ENCODE assay signal across 8 cellular contexts in genomic region chr12:111410229-111411186, GRCh38. TPM values are rescaled to one million over a fixed set of nuclear protein-coding genes. Genes with fewer than 3 reads are reported as not detected.
DNase-seq lines count a peak whose midpoint lies in the region; ATAC-seq and TF ChIP-seq lines count a peak whose summit lies in the region.

No MANE protein-coding gene starts in this region.

- H4K8ac ChIP-seq in neuronal stem cell (ENCODE audit: low read depth, low read length) = no peak overlapping the region

- H3K4me2 ChIP-seq in neuronal stem cell (ENCODE audit: insufficient read depth, low read length, poor library complexity, severe bottlenecking) = no peak overlapping the region

- H4K91ac ChIP-seq in neuronal stem cell (ENCODE audit: low read depth, low read length, poor library complexity) = no peak overlapping the region

- CTCF ChIA-PET in CD4-positive, alpha-beta T cell (lab: Charles Lee) = interaction anchor here (0.7 to 16.9 kb wide), 5 partner anchors 8 to 41 kb away, joined by 3 to 487 read pairs (median 20); no protein-coding TSS in a partner anchor

- H3K23ac ChIP-seq in neuronal stem cell (ENCODE audit: low read depth, low read length, poor library complexity) = peak overlapping the region; percentile 69

- peaks cover 80% of the 10 kb centered on the region for H3K4me1 Mint-ChIP-seq in CD4-positive, alpha-beta T cell (ENCODE audit: low read depth)
- H3K4me1 Mint-ChIP-seq in dendritic cell treated with granulocyte-macrophage colony-stimulating factor and Interleukin-4, amounts not matched to agents 40 ng/mL and 50 ng/mL, for 4 days (ENCODE audit: low read depth) = peaks cover 83% of the 10 kb centered on the region

- TF ChIP-seq CTCF in CD4-positive, alpha-beta T cell (IDR thresholded peaks at IDR 0.05) = no peak
- TF ChIP-seq CTCF in NB4 (IDR thresholded peaks at IDR 0.05; ENCODE audit: low read depth, low read length) = no peak

- peak overlapping the region; percentile 25 for H2AFZ ChIP-seq in neuronal stem cell (ENCODE audit: low read length)

- H3K36me3 ChIP-seq in neuronal stem cell (replicated peaks in 1 of 2; ENCODE audit: control insufficient read depth in 2 of 2, insufficient read depth in 2 of 2, low read length in 2 of 2) = no peaks in the 10 kb centered on the region

- no peak for ATAC-seq in CD4-positive, alpha-beta T cell (ENCODE audit: poor library complexity)
- ATAC-seq in HG03045 (IDR thresholded peaks at IDR 0.05; ENCODE audit: unreplicated experiment) = no peak

- intact Hi-C loops in CD4-positive, alpha-beta T cell (cut with DNase I, micrococcal nuclease) = loop anchor here in 1 of 2 experiments (10.0 kb wide), 1 partner anchor 604 kb away; the partner anchor contains the start of genes ERP29 and TMEM116
- intact Hi-C loops in dendritic cell treated with granulocyte-macrophage colony-stimulating factor and Interleukin-4, amounts not matched to agents 40 ng/mL and 50 ng/mL, for 4 days (cut with micrococcal nuclease) = no loop called here

- H3K79me1 ChIP-seq in neuronal stem cell (ENCODE audit: low read depth, low read length) = peaks cover 4% of the 10 kb centered on the region

- no peak for DNase-seq in CD4-positive, alpha-beta T cell
- DNase-seq in NB4 (ENCODE audit: low read depth) = peak; percentile 45
- DNase-seq in neuronal stem cell (ENCODE audit: low spot score) = no peak
- no peak for DNase-seq in COR-L47 (lab: John Stamatoyannopoulos, UW)
- DNase-seq in NK-92 treated with Interleukin-12 subunit alpha and Interleukin-12 subunit beta, amount 100 ng/mL, for 24 hours (lab: John Stamatoyannopoulos, UW) = no peak
- DNase-seq in SW480 (ENCODE audit: low spot score) = no peak

- H3K27me3 ChIP-seq in CD4-positive, alpha-beta T cell (ENCODE audit: control insufficient read depth, insufficient read depth, low read length) = no peaks in the 10 kb centered on the region
- no peaks in the 10 kb centered on the region for H3K27me3 ChIP-seq in neuronal stem cell (ENCODE audit: control insufficient read depth in 3 of 3, insufficient read depth in 3 of 3, low read depth in 1 of 3, low read length in 3 of 3)

- peak overlapping the region; percentile 85 for H3K18ac ChIP-seq in neuronal stem cell (ENCODE audit: low read length)

- peak overlapping the region; percentile 82 for H3K27ac Mint-ChIP-seq in CD4-positive, alpha-beta T cell
- H3K27ac Mint-ChIP-seq in dendritic cell treated with granulocyte-macrophage colony-stimulating factor and Interleukin-4, amounts not matched to agents 40 ng/mL and 50 ng/mL, for 4 days = peak overlapping the region; percentile 93

- peaks cover 30 to 43% of the 10 kb centered on the region in 2 donors for H3K4me1 ChIP-seq in neuronal stem cell (ENCODE audit: control insufficient read depth in 2 of 2, insufficient read depth in 1 of 2, low read depth in 1 of 2, low read length in 2 of 2)

- no peak overlapping the region for H2BK5ac ChIP-seq in neuronal stem cell (ENCODE audit: low read length)

- peak overlapping the region; percentile 31 for H3K14ac ChIP-seq in neuronal stem cell (ENCODE audit: low read length)

- peak overlapping the region; percentile 64 for H3K27ac ChIP-seq in CD4-positive, alpha-beta T cell (ENCODE audit: low read depth, low read length)
- no peak overlapping the region for H3K27ac ChIP-seq in neuronal stem cell (replicated peaks; ENCODE audit: low read length)

- H3K27me3 Mint-ChIP-seq in CD4-positive, alpha-beta T cell = no peaks in the 10 kb centered on the region
- no peaks in the 10 kb centered on the region for H3K27me3 Mint-ChIP-seq in dendritic cell treated with granulocyte-macrophage colony-stimulating factor and Interleukin-4, amounts not matched to agents 40 ng/mL and 50 ng/mL, for 4 days

- peak overlapping the region; percentile 85 for H2AK5ac ChIP-seq in neuronal stem cell (ENCODE audit: low read depth, low read length)

- POLR2A ChIA-PET in CD4-positive, alpha-beta T cell (lab: Charles Lee) = interaction anchor here (1.4 to 7.0 kb wide), 5 partner anchors 14 to 35 kb away, joined by 5 to 66 read pairs (median 24); no protein-coding TSS in a partner anchor

- TF ChIP-seq POLR2A in NB4 (IDR thresholded peaks at IDR 0.05; ENCODE audit: extremely low read depth, insufficient read length) = no peak

- peaks cover 22% of the 10 kb centered on the region for H3K36me3 Mint-ChIP-seq in CD4-positive, alpha-beta T cell (ENCODE audit: low read depth)
- H3K36me3 Mint-ChIP-seq in dendritic cell treated with granulocyte-macrophage colony-stimulating factor and Interleukin-4, amounts not matched to agents 40 ng/mL and 50 ng/mL, for 4 days (ENCODE audit: low read depth) = peaks cover 94% of the 10 kb centered on the region

- H3K4ac ChIP-seq in neuronal stem cell (ENCODE audit: low read length) = peak overlapping the region; percentile 85

- H3K4me3 ChIP-seq in NB4 (ENCODE audit: low read depth, low read length) = peak overlapping the region; percentile 52
- no peak overlapping the region for H3K4me3 ChIP-seq in neuronal stem cell (ENCODE audit: low read length in 2 of 2)

- no peaks in the 10 kb centered on the region for H3K9me3 ChIP-seq in CD4-positive, alpha-beta T cell (ENCODE audit: control insufficient read depth, low read length)
- no peaks in the 10 kb centered on the region for H3K9me3 ChIP-seq in neuronal stem cell (replicated peaks in 1 of 2; ENCODE audit: control insufficient read depth in 2 of 2, insufficient read depth in 1 of 2, low read depth in 1 of 2, low read length in 2 of 2)

- WGBS in neuronal stem cell (ENCODE audit: extremely low coverage in 2 of 2, insufficient read length in 2 of 2, insufficient replicate concordance in 1 of 2), 2 donors = no CpG with 5 or more reads among the region's 16 CpGs

- H2BK15ac ChIP-seq in neuronal stem cell (ENCODE audit: low read length) = no peak overlapping the region

- peak overlapping the region; percentile 42 for H3K4me3 Mint-ChIP-seq in CD4-positive, alpha-beta T cell
- peak overlapping the region; percentile 74 for H3K4me3 Mint-ChIP-seq in dendritic cell treated with granulocyte-macrophage colony-stimulating factor and Interleukin-4, amounts not matched to agents 40 ng/mL and 50 ng/mL, for 4 days

- H3K9ac ChIP-seq in neuronal stem cell (ENCODE audit: low read depth, low read length, poor library complexity) = no peak overlapping the region

- H3K9me3 Mint-ChIP-seq in CD4-positive, alpha-beta T cell = no peaks in the 10 kb centered on the region
- no peaks in the 10 kb centered on the region for H3K9me3 Mint-ChIP-seq in dendritic cell treated with granulocyte-macrophage colony-stimulating factor and Interleukin-4, amounts not matched to agents 40 ng/mL and 50 ng/mL, for 4 days

- H2BK12ac ChIP-seq in neuronal stem cell (ENCODE audit: low read length) = no peak overlapping the region

- peak overlapping the region; percentile 77 for H2BK120ac ChIP-seq in neuronal stem cell (ENCODE audit: low read depth, low read length)

RNA-seq across cellular contexts. Expression of gene SH2B3, which starts 4.8 kb away (rescaled TPM):
- 10 to 100 TPM; 42.3 to 46.4 TPM for total RNA-seq in CD4-positive, alpha-beta T cell
- polyA plus RNA-seq in neuronal stem cell (2013, experiment 1 of 2) = 6.5 TPM
- 6.3 TPM for polyA plus RNA-seq in neuronal stem cell (2013, experiment 2 of 2)

RNA-seq across cellular contexts. Expression of gene PHETA1, which starts 41.6 kb away (rescaled TPM):
- total RNA-seq in CD4-positive, alpha-beta T cell = 1 to 10 TPM; 1.3 to 1.7 TPM
- polyA plus RNA-seq in neuronal stem cell (2013, experiment 1 of 2) = 10.7 TPM
- polyA plus RNA-seq in neuronal stem cell (2013, experiment 2 of 2) = 11.2 TPM
